Comparison of ENCODE assay signal across 1 cellular context in genomic region chr5:9514968-9515367, GRCh38.
TF ChIP-seq lines count a peak whose summit lies in the region.

No MANE protein-coding gene starts in this region.

TF ChIP-seq in GM12878, 131 proteins besides CTCF, POLR2A, EP300 and RAD21:
- TF ChIP-seq USF1 (IDR thresholded peaks at IDR 0.05; ENCODE audit: borderline replicate concordance, extremely low read length, insufficient read depth, low read depth, low read length) (no peak), BRCA1 (IDR thresholded peaks at IDR 0.05; ENCODE audit: low read depth, low read length) (no peak), MEF2A (IDR thresholded peaks at IDR 0.05; ENCODE audit: insufficient read depth, low read depth, low read length) (no peak), IRF4 (IDR thresholded peaks at IDR 0.05; ENCODE audit: low read depth, low read length) (no peak)
